Comparison of ENCODE assay signal across 8 cellular contexts in the genomic region with DNA sequence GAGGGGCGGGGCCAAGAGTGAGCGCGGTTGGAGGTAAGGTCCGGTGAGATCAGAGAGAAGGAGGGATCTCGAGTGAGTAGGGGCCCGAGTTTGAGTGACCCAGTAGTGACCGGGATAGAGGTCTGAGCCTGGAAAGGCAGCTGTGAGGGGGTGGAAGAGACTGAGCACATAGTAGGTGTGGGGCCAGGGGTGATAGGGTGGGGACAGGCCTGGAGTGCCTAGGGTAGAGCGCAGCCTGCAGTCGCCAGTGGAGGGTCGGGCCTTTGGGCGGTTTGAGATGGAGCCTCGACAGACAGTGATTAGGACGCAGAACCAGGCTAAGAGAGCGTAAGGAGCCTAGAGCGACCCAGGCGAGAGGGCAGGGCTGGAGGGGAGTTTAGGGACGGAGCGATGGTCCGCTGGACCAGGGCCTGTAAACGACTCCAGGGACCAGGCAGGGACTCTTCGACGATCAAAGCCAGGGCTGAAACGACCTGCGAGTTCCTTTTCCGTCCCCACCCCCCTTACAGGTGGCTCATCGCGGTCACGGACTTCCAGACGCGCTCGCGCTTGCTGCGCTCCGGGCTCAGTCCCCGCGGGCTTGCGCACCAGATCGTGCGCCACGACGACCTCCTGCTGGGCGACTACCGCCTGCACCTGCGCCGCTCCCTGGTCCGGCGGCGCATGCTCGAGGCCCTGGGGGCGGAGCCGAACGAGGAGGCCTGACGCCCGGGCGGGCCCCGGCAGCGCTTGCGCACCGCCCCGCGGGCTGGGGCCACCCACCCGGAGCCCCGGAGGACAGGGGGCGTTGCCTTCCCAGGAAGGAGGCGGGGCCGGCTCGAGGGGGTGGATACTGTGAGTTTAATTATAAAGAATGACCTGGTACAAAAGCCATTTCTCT. TPM values are rescaled to one million over a fixed set of nuclear protein-coding genes. Genes with fewer than 3 reads are reported as not detected.
DNase-seq lines count a peak whose midpoint lies in the region; ATAC-seq and TF ChIP-seq lines count a peak whose summit lies in the region.

No MANE protein-coding gene starts in this region.

- peaks cover 16% of the 10 kb centered on the region for H3K9me3 Mint-ChIP-seq in activated CD4-positive, alpha-beta T cell treated with anti-CD3 and anti-CD28 coated beads, Interleukin-2, amount 10 ng/mL, durations not matched to agents 7 days and 5 days

- H3K4me1 Mint-ChIP-seq in activated CD4-positive, alpha-beta T cell treated with anti-CD3 and anti-CD28 coated beads, Interleukin-2, amount 10 ng/mL, durations not matched to agents 7 days and 5 days, result peaks cover 20% of the 10 kb centered on the region

- peak; percentile 73 for TF ChIP-seq POLR2A in NB4 (IDR thresholded peaks at IDR 0.05; ENCODE audit: extremely low read depth, insufficient read length)

- TF ChIP-seq CTCF in NB4 (IDR thresholded peaks at IDR 0.05; ENCODE audit: low read depth, low read length), result no peak

- CTCF ChIA-PET in activated CD4-positive, alpha-beta T cell treated with anti-CD3 and anti-CD28 coated beads, Interleukin-2, amount 10 ng/mL, durations not matched to agents 7 days and 5 days (lab: Charles Lee), result interaction anchor here (0.5 kb wide), 1 partner anchor 259 kb away, joined by 4 read pairs; no protein-coding TSS in a partner anchor

- H3K4me1 ChIP-seq in mesodermal cell (ENCODE audit: control insufficient read depth, insufficient read depth, low read length, poor library complexity, severe bottlenecking), result no peaks in the 10 kb centered on the region

- POLR2A ChIA-PET in activated CD4-positive, alpha-beta T cell treated with anti-CD3 and anti-CD28 coated beads, Interleukin-2, amount 10 ng/mL, durations not matched to agents 7 days and 5 days (lab: Charles Lee), result no interaction called here

- no peak for ATAC-seq in GM21786 (IDR thresholded peaks at IDR 0.05; ENCODE audit: unreplicated experiment)
- no peak for ATAC-seq in GM21619 (IDR thresholded peaks at IDR 0.05; ENCODE audit: unreplicated experiment)

- WGBS in mesodermal cell (ENCODE audit: insufficient coverage in 2 of 2), 2 experiments, result 47 to 57% methylated on average over 56 to 63 of the region's 67 CpGs

- H3K4me3 ChIP-seq in NB4 (ENCODE audit: low read depth, low read length), result peak overlapping the region; percentile 72
- peak overlapping the region; percentile 41 for H3K4me3 ChIP-seq in mesodermal cell (ENCODE audit: extremely low read depth, insufficient read depth, low read length, poor library complexity, severe bottlenecking)

- H3K36me3 ChIP-seq in mesodermal cell (ENCODE audit: control insufficient read depth, insufficient read depth, low read length), result no peaks in the 10 kb centered on the region

- peak overlapping the region; percentile 63 for H3K4me3 Mint-ChIP-seq in activated CD4-positive, alpha-beta T cell treated with anti-CD3 and anti-CD28 coated beads, Interleukin-2, amount 10 ng/mL, durations not matched to agents 7 days and 5 days

- H3K27ac ChIP-seq in mesodermal cell (ENCODE audit: low read depth, low read length, severe bottlenecking), result peak overlapping the region; percentile 79

- H3K27ac Mint-ChIP-seq in activated CD4-positive, alpha-beta T cell treated with anti-CD3 and anti-CD28 coated beads, Interleukin-2, amount 10 ng/mL, durations not matched to agents 7 days and 5 days, result peak overlapping the region; percentile 71

- peaks cover 15% of the 10 kb centered on the region for H3K9me3 ChIP-seq in mesodermal cell (ENCODE audit: control insufficient read depth, low read length)

- H3K27me3 Mint-ChIP-seq in activated CD4-positive, alpha-beta T cell treated with anti-CD3 and anti-CD28 coated beads, Interleukin-2, amount 10 ng/mL, durations not matched to agents 7 days and 5 days, result peaks cover 49% of the 10 kb centered on the region

- peak; percentile 95 for DNase-seq in Caki2 (ENCODE audit: low read depth)
- peak; percentile 93 for DNase-seq in NB4 (ENCODE audit: low read depth)
- DNase-seq in activated CD4-positive, alpha-beta T cell treated with anti-CD3 and anti-CD28 coated beads, Interleukin-2, amount 10 ng/mL, durations not matched to agents 7 days and 5 days, result peak; percentile 45
- DNase-seq in effector CD8-positive, alpha-beta T cell (lab: John Stamatoyannopoulos, UW), result peak; percentile 60
- peak; percentile 83 for DNase-seq in stimulated activated CD8-positive, alpha-beta memory T cell treated with anti-CD3 and anti-CD28 coated beads, Interleukin-4, amount 100 ng/mL, for 48 hours

- in situ Hi-C loops in Caki2 (cut with HindIII; ENCODE audit: low pct_unique_long_range_greater_than_20kb, low sequenced_read_pairs), result no loop called here

- H3K36me3 Mint-ChIP-seq in activated CD4-positive, alpha-beta T cell treated with anti-CD3 and anti-CD28 coated beads, Interleukin-2, amount 10 ng/mL, durations not matched to agents 7 days and 5 days (ENCODE audit: low read depth), result no peaks in the 10 kb centered on the region

RNA-seq across cellular contexts. Expression of a gene that starts 9.4 kb away (rescaled TPM):
- total RNA-seq in Caki2 (2014; rRNA removed; shearing (Covaris generic); ENCODE audit: low replicate concordance), result 13.5 and 20.4 TPM in 2 replicates
- total RNA-seq in activated CD4-positive, alpha-beta T cell treated with anti-CD3 and anti-CD28 coated beads, Interleukin-2, amount 10 ng/mL, durations not matched to agents 7 days and 5 days, result not detected
- 1.6 TPM for polyA plus RNA-seq in mesodermal cell (2013, experiment 1 of 2)
- polyA plus RNA-seq in mesodermal cell (2013, experiment 2 of 2), result 0.86 TPM

RNA-seq across cellular contexts. Expression of a gene that starts 19.0 kb away (rescaled TPM):
- total RNA-seq in Caki2 (2014; rRNA removed; shearing (Covaris generic); ENCODE audit: low replicate concordance), result 0.14 and 0.26 TPM in 2 replicates
- not detected for total RNA-seq in activated CD4-positive, alpha-beta T cell treated with anti-CD3 and anti-CD28 coated beads, Interleukin-2, amount 10 ng/mL, durations not matched to agents 7 days and 5 days
- 1.1 TPM for polyA plus RNA-seq in mesodermal cell (2013, experiment 1 of 2)
- polyA plus RNA-seq in mesodermal cell (2013, experiment 2 of 2), result 0.61 TPM

Comparison
In these comparisons a context has a peak if more than half of its experiments do, and no peak if none do; other contexts are left out.
1. DNase-seq: peak in every context shown above with its lines; median percentile 95 in Caki2; 93 in NB4; 83 in stimulated activated CD8-positive, alpha-beta memory T cell treated with anti-CD3 and anti-CD28 coated beads, Interleukin-4, amount 100 ng/mL, for 48 hours; 60 in effector CD8-positive, alpha-beta T cell; 45 in activated CD4-positive, alpha-beta T cell treated with anti-CD3 and anti-CD28 coated beads, Interleukin-2, amount 10 ng/mL, durations not matched to agents 7 days and 5 days.
2. RNA of a gene that starts 9.4 kb away (total RNA-seq): 13.5 to 20.4 TPM in Caki2; not detected in activated CD4-positive, alpha-beta T cell treated with anti-CD3 and anti-CD28 coated beads, Interleukin-2, amount 10 ng/mL, durations not matched to agents 7 days and 5 days; every median in the first group is over 10 times any median in the second.